25 cellular contexts compared by ENCODE assay signal in the genomic region with DNA sequence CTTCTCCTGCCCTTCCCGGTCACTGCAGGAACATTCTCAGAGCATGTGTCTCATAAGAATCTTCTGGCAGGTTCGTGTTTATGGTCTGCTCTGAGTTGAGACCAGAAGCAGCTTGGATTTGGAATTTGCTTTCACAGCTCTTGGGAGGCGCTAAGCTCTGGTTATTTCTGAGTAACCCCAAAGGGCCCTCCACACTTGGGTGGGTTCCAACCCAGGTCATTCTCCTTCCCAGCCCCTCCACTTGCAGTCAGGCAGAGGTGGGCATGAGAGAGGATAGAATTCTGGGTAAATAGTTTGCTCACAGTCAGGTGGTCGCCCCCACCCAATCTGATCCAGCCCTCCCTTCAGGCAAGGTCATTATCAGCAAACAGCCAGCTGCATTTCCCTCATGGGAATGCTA.
"Had no signal": no experiment of that assay in that cellular context is flagged by ENCODE, and none has a peak within 500 bp of the region (broad histone marks: within the 10 kb centered on the region; RNA-seq: fewer than 3 reads in every experiment).

No MANE protein-coding gene starts in this region.

- H3K27ac ChIP-seq: neural progenitor cell, ovary, parathyroid adenoma, psoas muscle, stomach, thoracic aorta, tibial nerve, upper lobe of left lung, vagina had no signal

- H3K9me3 Mint-ChIP-seq: naive B cell; naive thymus-derived CD8-positive, alpha-beta T cell; natural killer cell treated with Interleukin-12 subunit alpha and Interleukin-12 subunit beta and Interleukin-15 and Interleukin-18, amount 100 ng/mL, for 72 hours; neural progenitor cell; stimulated activated effector memory CD8-positive, alpha-beta T cell treated with anti-CD3 and anti-CD28 coated beads, Interleukin-12 subunit alpha, Interleukin-12 subunit beta, amount 100 ng/mL, for 72 hours; stimulated activated naive B cell treated with anti-CD40 and anti-IgM and Interleukin-4, amounts not matched to agents 10 μg/mL and 1 μg/mL and 100 μg/mL, for 72 hours; stimulated activated naive CD8-positive, alpha-beta T cell treated with anti-CD3 and anti-CD28 coated beads, Interleukin-15, Interleukin-2, amounts not matched to agents 100 ng/mL and 50 ng/mL, for 24 hours had no signal

- H3K4me1 Mint-ChIP-seq: naive B cell; neural progenitor cell; stimulated activated effector memory CD8-positive, alpha-beta T cell treated with anti-CD3 and anti-CD28 coated beads, Interleukin-12 subunit alpha, Interleukin-12 subunit beta, amount 100 ng/mL, for 72 hours had no signal

- H3K4me3 Mint-ChIP-seq: naive B cell; naive thymus-derived CD8-positive, alpha-beta T cell; natural killer cell treated with Interleukin-12 subunit alpha and Interleukin-12 subunit beta and Interleukin-15 and Interleukin-18, amount 100 ng/mL, for 72 hours; neural progenitor cell; stimulated activated effector memory CD8-positive, alpha-beta T cell treated with anti-CD3 and anti-CD28 coated beads, Interleukin-12 subunit alpha, Interleukin-12 subunit beta, amount 100 ng/mL, for 72 hours; stimulated activated naive B cell treated with anti-CD40 and anti-IgM and Interleukin-4, amounts not matched to agents 10 μg/mL and 1 μg/mL and 100 μg/mL, for 72 hours; stimulated activated naive CD8-positive, alpha-beta T cell treated with anti-CD3 and anti-CD28 coated beads, Interleukin-15, Interleukin-2, amounts not matched to agents 100 ng/mL and 50 ng/mL, for 24 hours had no signal

- H3K4me3 ChIP-seq: neural progenitor cell, ovary, psoas muscle, stomach, thoracic aorta, tibial nerve, upper lobe of left lung, vagina had no signal

- H3K27ac Mint-ChIP-seq: natural killer cell treated with Interleukin-12 subunit alpha and Interleukin-12 subunit beta and Interleukin-15 and Interleukin-18, amount 100 ng/mL, for 72 hours; neural progenitor cell; stimulated activated effector memory CD8-positive, alpha-beta T cell treated with anti-CD3 and anti-CD28 coated beads, Interleukin-12 subunit alpha, Interleukin-12 subunit beta, amount 100 ng/mL, for 72 hours; stimulated activated naive B cell treated with anti-CD40 and anti-IgM and Interleukin-4, amounts not matched to agents 10 μg/mL and 1 μg/mL and 100 μg/mL, for 72 hours; stimulated activated naive CD8-positive, alpha-beta T cell treated with anti-CD3 and anti-CD28 coated beads, Interleukin-15, Interleukin-2, amounts not matched to agents 100 ng/mL and 50 ng/mL, for 24 hours had no signal

- DNase-seq: naive B cell; naive thymus-derived CD8-positive, alpha-beta T cell; occipital lobe; ovary; posterior cingulate gyrus; psoas muscle; right cardiac atrium; small intestine; stimulated activated CD4-positive, alpha-beta T cell treated with anti-CD3 and anti-CD28 coated beads, Interleukin-15, amount 100 ng/mL, for 24 hours; stimulated activated CD4-positive, alpha-beta T cell treated with anti-CD3 and anti-CD28 coated beads, Interleukin-2, amount 100 ng/mL, for 24 hours; stimulated activated CD4-positive, alpha-beta T cell treated with anti-CD3 and anti-CD28 coated beads, Interleukin-2, amount 100 ng/mL, for 48 hours; stimulated activated CD4-positive, alpha-beta T cell treated with anti-CD3 and anti-CD28 coated beads, Interleukin-4, amount 100 ng/mL, for 24 hours; stimulated activated naive B cell treated with anti-CD40 and anti-IgM and Interleukin-4, amounts not matched to agents 10 μg/mL and 1 μg/mL and 100 μg/mL, for 72 hours; stimulated activated naive CD4-positive, alpha-beta T cell treated with Interleukin-2 at 50 U/mL for 16 hours; stomach; trophoblast cell; upper lobe of left lung had no signal

- H3K36me3 ChIP-seq: neural progenitor cell, ovary, thoracic aorta, vagina had no signal

- H3K27me3 ChIP-seq: ovary, stomach, tibial nerve, upper lobe of left lung, vagina had no signal

- H3K27me3 Mint-ChIP-seq: naive B cell; naive thymus-derived CD8-positive, alpha-beta T cell; natural killer cell treated with Interleukin-12 subunit alpha and Interleukin-12 subunit beta and Interleukin-15 and Interleukin-18, amount 100 ng/mL, for 72 hours; stimulated activated naive B cell treated with anti-CD40 and anti-IgM and Interleukin-4, amounts not matched to agents 10 μg/mL and 1 μg/mL and 100 μg/mL, for 72 hours; stimulated activated naive CD8-positive, alpha-beta T cell treated with anti-CD3 and anti-CD28 coated beads, Interleukin-15, Interleukin-2, amounts not matched to agents 100 ng/mL and 50 ng/mL, for 24 hours had no signal

- H3K36me3 Mint-ChIP-seq: natural killer cell treated with Interleukin-12 subunit alpha and Interleukin-12 subunit beta and Interleukin-15 and Interleukin-18, amount 100 ng/mL, for 72 hours; stimulated activated effector memory CD8-positive, alpha-beta T cell treated with anti-CD3 and anti-CD28 coated beads, Interleukin-12 subunit alpha, Interleukin-12 subunit beta, amount 100 ng/mL, for 72 hours had no signal

- H3K9me3 ChIP-seq: ovary, psoas muscle, stomach, thoracic aorta, tibial nerve, upper lobe of left lung, vagina had no signal

- H3K4me1 ChIP-seq: neural progenitor cell, psoas muscle, stomach, tibial nerve, upper lobe of left lung, vagina had no signal
